In genomic region chr5:38780950-38781349, GRCh38 we compare ENCODE assay signal across 9 cellular contexts.
DNase-seq lines count a peak whose midpoint lies in the region; ATAC-seq and TF ChIP-seq lines count a peak whose summit lies in the region.
"Had no signal": no experiment of that assay in that cellular context is flagged by ENCODE, and none has a peak within 500 bp of the region (broad histone marks: within the 10 kb centered on the region; RNA-seq: fewer than 3 reads in every experiment).

No MANE protein-coding gene starts in this region.

- TF ChIP-seq CTCF in RWPE1 (conservative IDR thresholded peaks at IDR 0.05; ENCODE audit: low read depth) (no peak), foreskin fibroblast (IDR thresholded peaks at IDR 0.05; ENCODE audit: low read depth, low read length) (peak; percentile 41)

- POLR2A ChIA-PET in RWPE1 (lab: Yijun Ruan, JAX; ENCODE audit: low non-redundant PET): no interaction called here

- H3K9me3 ChIP-seq in GM23248 (ENCODE audit: low read depth): no peaks in the 10 kb centered on the region

- intact Hi-C loops in activated T-helper 2 cell treated with anti-CD3 and anti-CD28 coated beads, Interferon-gamma antibody, Interleukin-2, Interleukin-4, amounts not matched to agents 10 μg/mL and 5 μg/mL and 100 μg/mL, durations not matched to agents 14 hours and 24 hours and 36 hours (cut with micrococcal nuclease): no loop called here

- peaks cover 25% of the 10 kb centered on the region for H3K4me1 ChIP-seq in GM23248 (ENCODE audit: insufficient read depth)

- H4K20me1 ChIP-seq in GM23248 (ENCODE audit: insufficient read depth): no peaks in the 10 kb centered on the region

- CTCF ChIA-PET in RWPE1 (lab: Yijun Ruan, JAX): interaction anchor here (0.6 kb wide), 1 partner anchor 15 kb away, joined by 3 read pairs; no protein-coding TSS in a partner anchor

- H3K27ac ChIP-seq in GM23248 (no peak overlapping the region), RWPE1 (no peak overlapping the region)

- no peak overlapping the region for H3K4me2 ChIP-seq in GM23248 (ENCODE audit: unreplicated experiment)

- no peak overlapping the region for H3K9ac ChIP-seq in GM23248

- no peak for ATAC-seq in GM18505 (IDR thresholded peaks at IDR 0.05; ENCODE audit: unreplicated experiment)

- H3K4me3 ChIP-seq in GM23248 (no peak overlapping the region), foreskin fibroblast (ENCODE audit: low read depth in 1 of 2, low read length in 2 of 2) (no peak overlapping the region)

- H3F3A ChIP-seq in GM23248 (ENCODE audit: insufficient read depth): peaks cover 24% of the 10 kb centered on the region

- no peaks in the 10 kb centered on the region for H3K79me2 ChIP-seq in GM23248 (ENCODE audit: insufficient read depth)

- no peaks in the 10 kb centered on the region for H3K9me3 Mint-ChIP-seq in activated T-helper 2 cell treated with anti-CD3 and anti-CD28 coated beads, Interferon-gamma antibody, Interleukin-2, Interleukin-4, amounts not matched to agents 10 μg/mL and 5 μg/mL and 100 μg/mL, durations not matched to agents 14 hours and 24 hours and 36 hours

- H3K27me3 Mint-ChIP-seq in activated T-helper 2 cell treated with anti-CD3 and anti-CD28 coated beads, Interferon-gamma antibody, Interleukin-2, Interleukin-4, amounts not matched to agents 10 μg/mL and 5 μg/mL and 100 μg/mL, durations not matched to agents 14 hours and 24 hours and 36 hours (ENCODE audit: low read depth): peaks cover 3% of the 10 kb centered on the region

- in situ Hi-C loops in GM23248 (cut with MboI): no loop called here

- H3K36me3 Mint-ChIP-seq in activated T-helper 2 cell treated with anti-CD3 and anti-CD28 coated beads, Interferon-gamma antibody, Interleukin-2, Interleukin-4, amounts not matched to agents 10 μg/mL and 5 μg/mL and 100 μg/mL, durations not matched to agents 14 hours and 24 hours and 36 hours (ENCODE audit: low read depth): no peaks in the 10 kb centered on the region

- peak; percentile 70 for DNase-seq in GM23248
- peak; percentile 8 for DNase-seq in RWPE1 (ENCODE audit: low spot score)
- DNase-seq in foreskin fibroblast: peak; percentile 65 to 89
- peak; percentile 65 for DNase-seq in putamen (ENCODE audit: low spot score)
- no peak for DNase-seq in activated naive CD4-positive, alpha-beta T cell treated with Interleukin-2 at 50 U/mL for 16 hours
- no peak for DNase-seq in stimulated activated CD4-positive, alpha-beta T cell treated with anti-CD3 and anti-CD28 coated beads, Interleukin-4, amount 100 ng/mL, for 4 hours
- no peak for DNase-seq in activated T-helper 2 cell treated with anti-CD3 and anti-CD28 coated beads, Interferon-gamma antibody, Interleukin-2, Interleukin-4, amounts not matched to agents 10 μg/mL and 5 μg/mL and 100 μg/mL, durations not matched to agents 14 hours and 24 hours and 36 hours (ENCODE audit: low spot score)
- DNase-seq: activated B cell treated with CpG ODN at 0.5 μM for 24 hours had no signal

- 56 to 61% methylated on average over 2 of the region's 2 CpGs for WGBS in GM23248 (ENCODE audit: low coverage in 1 of 2, low lambda C conversion rate in 2 of 2, missing lambda C conversion rate in 2 of 2), 2 experiments

- H3K27me3 ChIP-seq in GM23248 (replicated peaks; ENCODE audit: insufficient read depth): no peaks in the 10 kb centered on the region

- no peaks in the 10 kb centered on the region for H3K9me2 ChIP-seq in GM23248 (ENCODE audit: insufficient read depth)

- H2AFZ ChIP-seq in GM23248: no peak overlapping the region

- H3K27ac Mint-ChIP-seq in activated T-helper 2 cell treated with anti-CD3 and anti-CD28 coated beads, Interferon-gamma antibody, Interleukin-2, Interleukin-4, amounts not matched to agents 10 μg/mL and 5 μg/mL and 100 μg/mL, durations not matched to agents 14 hours and 24 hours and 36 hours: no peak overlapping the region
- H3K27ac Mint-ChIP-seq: activated B cell treated with CpG ODN at 0.5 μM for 24 hours had no signal

- H3K36me3 ChIP-seq in GM23248 (ENCODE audit: low read depth): no peaks in the 10 kb centered on the region

- no peak for TF ChIP-seq POLR2A in GM18505 (IDR thresholded peaks at IDR 0.05; ENCODE audit: borderline replicate concordance, extremely low read depth, insufficient read depth, insufficient read length)

- no peaks in the 10 kb centered on the region for H3K4me1 Mint-ChIP-seq in activated T-helper 2 cell treated with anti-CD3 and anti-CD28 coated beads, Interferon-gamma antibody, Interleukin-2, Interleukin-4, amounts not matched to agents 10 μg/mL and 5 μg/mL and 100 μg/mL, durations not matched to agents 14 hours and 24 hours and 36 hours (ENCODE audit: low read depth)
- H3K4me1 Mint-ChIP-seq: activated B cell treated with CpG ODN at 0.5 μM for 24 hours had no signal

- no peak overlapping the region for H3K4me3 Mint-ChIP-seq in activated T-helper 2 cell treated with anti-CD3 and anti-CD28 coated beads, Interferon-gamma antibody, Interleukin-2, Interleukin-4, amounts not matched to agents 10 μg/mL and 5 μg/mL and 100 μg/mL, durations not matched to agents 14 hours and 24 hours and 36 hours (ENCODE audit: low read depth)
- H3K4me3 Mint-ChIP-seq: activated B cell treated with CpG ODN at 0.5 μM for 24 hours had no signal

Comparison
In these comparisons a context has a peak if more than half of its experiments do, and no peak if none do; other contexts are left out.
1. DNase-seq: peak in GM23248 (single experiment), RWPE1 (single experiment), foreskin fibroblast (2 of 2) and putamen (single experiment); none in activated naive CD4-positive, alpha-beta T cell treated with Interleukin-2 at 50 U/mL for 16 hours (single experiment), stimulated activated CD4-positive, alpha-beta T cell treated with anti-CD3 and anti-CD28 coated beads, Interleukin-4, amount 100 ng/mL, for 4 hours (0 of 2) and activated T-helper 2 cell treated with anti-CD3 and anti-CD28 coated beads, Interferon-gamma antibody, Interleukin-2, Interleukin-4, amounts not matched to agents 10 μg/mL and 5 μg/mL and 100 μg/mL, durations not matched to agents 14 hours and 24 hours and 36 hours (single experiment).